ENCODE assay signal across 8 cellular contexts in the genomic region with DNA sequence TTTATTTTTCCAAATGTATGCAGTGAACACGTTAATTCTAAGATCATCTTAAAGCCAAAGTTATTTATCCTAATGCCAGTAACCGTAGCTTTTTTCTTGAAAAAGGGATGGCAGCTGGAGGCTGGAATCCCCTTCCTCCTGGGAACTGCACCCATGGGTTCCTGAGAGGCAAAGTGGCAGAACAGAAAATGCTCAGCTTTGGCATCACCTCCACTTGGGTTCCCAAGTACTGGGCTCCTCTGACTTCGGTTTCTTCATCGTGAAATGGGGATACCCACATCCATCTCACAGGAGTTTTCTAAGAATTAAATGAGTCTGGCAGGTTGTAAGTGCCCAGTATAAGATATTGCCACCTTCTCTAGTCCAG. TPM values are rescaled to one million over a fixed set of nuclear protein-coding genes. Genes with fewer than 3 reads are reported as not detected.
DNase-seq lines count a peak whose midpoint lies in the region; ATAC-seq and TF ChIP-seq lines count a peak whose summit lies in the region.

No MANE protein-coding gene starts in this region.

- CTCF ChIA-PET in CD4-positive, alpha-beta memory T cell (lab: Charles Lee; ENCODE audit: partially characterized antibody) = interaction anchor here (0.7 to 2.6 kb wide), 25 partner anchors 10 to 978 kb away, joined by 3 to 20 read pairs (median 3); partner anchors contain the start of genes CGAS and MTO1

- peak overlapping the region; percentile 95 for H2AFZ ChIP-seq in OCI-LY3 (ENCODE audit: low read depth, low read length)

- H3K27ac Mint-ChIP-seq in CD4-positive, alpha-beta memory T cell = peak overlapping the region; percentile 82 to 93 (median 90)

- H3K27me3 Mint-ChIP-seq in CD4-positive, alpha-beta memory T cell = no peaks in the 10 kb centered on the region

- H3K4me1 Mint-ChIP-seq in CD4-positive, alpha-beta memory T cell = peaks cover 14 to 35% (median 27%) of the 10 kb centered on the region in 4 donors

- no peaks in the 10 kb centered on the region for H3K9me3 ChIP-seq in CD4-positive, alpha-beta memory T cell (ENCODE audit: control insufficient read depth in 1 of 2, low read length in 2 of 2)
- no peaks in the 10 kb centered on the region for H3K9me3 ChIP-seq in OCI-LY3 (ENCODE audit: insufficient read depth, low read length)

- peak overlapping the region; percentile 86 to 88 (median 87) for H3K4me3 Mint-ChIP-seq in CD4-positive, alpha-beta memory T cell

- H3K36me3 Mint-ChIP-seq in CD4-positive, alpha-beta memory T cell = no peaks in the 10 kb centered on the region

- H3K9ac ChIP-seq in OCI-LY3 (ENCODE audit: low read length) = peak overlapping the region; percentile 72

- ATAC-seq in GM21723 (IDR thresholded peaks at IDR 0.05; ENCODE audit: unreplicated experiment) = peak; percentile 36

- no peak for DNase-seq in CD4-positive, alpha-beta memory T cell
- DNase-seq in fibroblast of pulmonary artery (ENCODE audit: low read depth) (no peak), skeletal muscle cell (ENCODE audit: low read depth) (no peak), AG20443 (ENCODE audit: low spot score) (no peak), NCI-H1694 treated with DMSO at 0.1 percent for 48 hours (lab: John Stamatoyannopoulos, UW) (no peak), DMS 273 (lab: John Stamatoyannopoulos, UW; ENCODE audit: unreplicated experiment) (no peak)

- intact Hi-C loops in CD4-positive, alpha-beta memory T cell (cut with micrococcal nuclease) = loop anchor here (1.0 to 2.0 kb wide), 4 partner anchors 62 to 104 kb away; no protein-coding TSS in a partner anchor

- H3K4me1 ChIP-seq in CD4-positive, alpha-beta memory T cell (ENCODE audit: insufficient read depth, low read length) = peaks cover 30% of the 10 kb centered on the region
- H3K4me1 ChIP-seq in OCI-LY3 (ENCODE audit: low read length) = peaks cover 5% of the 10 kb centered on the region; the same call in 1 of the 2 replicates

- TF ChIP-seq CTCF in OCI-LY3 (IDR thresholded peaks at IDR 0.05; ENCODE audit: low read depth, low read length) (no peak), fibroblast of pulmonary artery (IDR thresholded peaks at IDR 0.05; ENCODE audit: low read length, missing control alignments) (no peak)

- H3K9me3 Mint-ChIP-seq in CD4-positive, alpha-beta memory T cell = peaks cover 0 to 2% (median 0%) of the 10 kb centered on the region in 8 donors

- no peaks in the 10 kb centered on the region for H3K27me3 ChIP-seq in CD4-positive, alpha-beta memory T cell (ENCODE audit: insufficient read depth, low read length)
- no peaks in the 10 kb centered on the region for H3K27me3 ChIP-seq in OCI-LY3 (ENCODE audit: low read depth, low read length)

- POLR2A ChIA-PET in CD4-positive, alpha-beta memory T cell (lab: Charles Lee; ENCODE audit: partially characterized antibody) = interaction anchor here (0.9 to 2.6 kb wide), 8 partner anchors 34 to 265 kb away, joined by 3 to 29 read pairs (median 4); partner anchors contain the start of genes CGAS, EEF1A1 and MTO1

- H3K27ac ChIP-seq in CD4-positive, alpha-beta memory T cell (ENCODE audit: low read depth, low read length) = peak overlapping the region; percentile 65
- H3K27ac ChIP-seq in OCI-LY3 (ENCODE audit: low read length) = no peak overlapping the region

- H3K79me2 ChIP-seq in OCI-LY3 (ENCODE audit: low read length) = no peaks in the 10 kb centered on the region

- peak overlapping the region; percentile 57 to 71 for H3K4me3 ChIP-seq in CD4-positive, alpha-beta memory T cell (ENCODE audit: low read length in 2 of 2)
- peak overlapping the region; percentile 85 for H3K4me3 ChIP-seq in OCI-LY3 (ENCODE audit: low read length)
- H3K4me3 ChIP-seq in fibroblast of pulmonary artery (replicated peaks; ENCODE audit: low read depth, low read length) = peak overlapping the region; percentile 65
- H3K4me3 ChIP-seq in skeletal muscle cell (ENCODE audit: low read depth, low read length) = peak overlapping the region; percentile 60

- H4K20me1 ChIP-seq in OCI-LY3 (ENCODE audit: insufficient read depth, low read length) = no peaks in the 10 kb centered on the region

- no peaks in the 10 kb centered on the region for H3K36me3 ChIP-seq in CD4-positive, alpha-beta memory T cell (ENCODE audit: insufficient read depth, low read length)
- no peaks in the 10 kb centered on the region for H3K36me3 ChIP-seq in OCI-LY3 (replicated peaks; ENCODE audit: low read depth, low read length)

- peak overlapping the region; percentile 78 for H3K4me2 ChIP-seq in OCI-LY3 (ENCODE audit: low read length)

RNA-seq across cellular contexts. Expression of gene DDX43, which starts 6.2 kb away (rescaled TPM):
- total RNA-seq in CD4-positive, alpha-beta memory T cell = 1 to 10 TPM in 1 of 2 experiments, under 1 TPM in 1; 0.81 to 1.9 TPM
- polyA plus RNA-seq in CD4-positive, alpha-beta memory T cell = under 1 TPM; 0.49 to 0.70 TPM

RNA-seq across cellular contexts. Expression of gene OOEP, which starts 18.7 kb away (rescaled TPM):
- total RNA-seq in CD4-positive, alpha-beta memory T cell = not detected
- 1 to 10 TPM in 1 of 2 donors, under 1 TPM in 1; 0.28 to 1.1 TPM for polyA plus RNA-seq in CD4-positive, alpha-beta memory T cell

RNA-seq across cellular contexts. Expression of gene KHDC3L, which starts 26.0 kb away (rescaled TPM):
- total RNA-seq in CD4-positive, alpha-beta memory T cell = not detected
- polyA plus RNA-seq in CD4-positive, alpha-beta memory T cell = not detected

RNA-seq across cellular contexts. Expression of gene DPPA5, which starts 34.3 kb away (rescaled TPM):
- not detected for total RNA-seq in CD4-positive, alpha-beta memory T cell
- polyA plus RNA-seq in CD4-positive, alpha-beta memory T cell = not detected
